Comparison of ENCODE assay signal across 27 cellular contexts in the genomic region with DNA sequence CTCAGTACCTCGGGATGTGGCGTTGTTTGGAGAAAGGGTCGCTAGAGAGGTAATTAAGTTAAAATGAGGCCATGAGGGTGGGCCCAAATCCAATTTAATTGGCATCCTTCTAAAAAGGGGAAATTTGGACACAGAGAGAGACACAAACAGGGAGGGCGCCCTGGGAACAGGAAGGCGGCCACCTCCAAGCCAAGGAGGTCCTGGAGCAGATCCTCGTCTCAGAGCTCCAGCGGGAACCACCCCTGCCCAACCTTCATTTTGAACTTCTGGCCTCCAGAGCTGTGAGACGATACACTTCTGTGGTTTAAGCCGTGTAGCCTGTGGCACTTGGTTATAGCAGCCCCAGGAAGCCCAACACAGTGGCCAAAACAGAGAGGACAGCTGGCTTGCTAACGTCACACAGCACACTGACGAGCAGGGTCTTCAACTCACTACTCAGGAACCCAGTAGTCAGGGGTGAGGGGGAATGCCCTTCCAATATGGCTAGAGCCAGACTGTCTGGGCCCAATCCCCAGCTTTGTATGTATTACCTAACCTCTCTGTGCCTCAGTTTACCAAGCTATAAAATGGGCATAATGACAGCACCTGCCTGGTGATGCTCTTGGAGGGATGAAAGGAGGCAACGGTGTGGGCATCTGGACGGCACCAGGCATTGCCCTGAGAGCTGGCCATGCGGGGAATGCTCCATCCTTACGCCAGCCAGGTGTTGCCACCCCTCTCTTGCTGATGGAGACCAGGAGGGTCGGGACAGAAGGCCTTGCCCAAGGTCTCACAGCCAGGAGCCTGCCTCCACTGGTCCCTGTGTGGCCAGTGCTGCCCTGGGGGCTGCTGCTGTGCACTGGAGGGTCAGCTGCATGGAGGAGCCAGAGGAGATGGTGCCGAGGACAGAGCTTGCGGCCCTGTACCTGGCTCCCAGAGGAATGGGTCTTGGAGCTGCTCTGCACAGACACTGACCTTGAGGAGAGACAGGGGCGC. TPM values are rescaled to one million over a fixed set of nuclear protein-coding genes. Genes with fewer than 3 reads are reported as not detected.
DNase-seq lines count a peak whose midpoint lies in the region; ATAC-seq, FAIRE-seq and TF ChIP-seq lines count a peak whose summit lies in the region.
"Had no signal": no experiment of that assay in that cellular context is flagged by ENCODE, and none has a peak within 500 bp of the region (broad histone marks: within the 10 kb centered on the region; RNA-seq: fewer than 3 reads in every experiment).

No MANE protein-coding gene starts in this region.

- peaks cover 12% of the 10 kb centered on the region for H3K9me3 Mint-ChIP-seq in activated CD4-positive, alpha-beta T cell treated with anti-CD3 and anti-CD28 coated beads, Interleukin-2, amount 10 ng/mL, durations not matched to agents 7 days and 5 days
- H3K9me3 Mint-ChIP-seq: CD4-positive, alpha-beta T cell had no signal

- no peak for ATAC-seq in Right ventricle myocardium superior (ENCODE audit: poor library complexity)
- no peak for ATAC-seq in aorta (ENCODE audit: low FRiP score)
- ATAC-seq: GM12878 had no signal

- H3K4me3 ChIP-seq in left ventricle myocardium inferior, result no peak overlapping the region
- no peak overlapping the region for H3K4me3 ChIP-seq in kidney (ENCODE audit: low read length in 2 of 2)
- no peak overlapping the region for H3K4me3 ChIP-seq in osteoblast (ENCODE audit: insufficient read depth, low read length)
- H3K4me3 ChIP-seq in aorta (ENCODE audit: low read length in 2 of 2), result no peak overlapping the region
- no peak overlapping the region for H3K4me3 ChIP-seq in SK-N-SH (ENCODE audit: low read depth in 2 of 2, low read length in 1 of 2)
- H3K4me3 ChIP-seq: A549, GM12878, GM23338, SJCRH30 had no signal

- no peaks in the 10 kb centered on the region for H3K36me3 ChIP-seq in left ventricle myocardium inferior
- no peaks in the 10 kb centered on the region for H3K36me3 ChIP-seq in kidney (ENCODE audit: control insufficient read depth in 1 of 2, insufficient read depth in 2 of 2, low read length in 2 of 2)
- no peaks in the 10 kb centered on the region for H3K36me3 ChIP-seq in osteoblast (ENCODE audit: insufficient read depth, low read length)
- H3K36me3 ChIP-seq in aorta (ENCODE audit: control insufficient read depth in 1 of 2, insufficient read depth in 2 of 2, low read length in 1 of 2), result no peaks in the 10 kb centered on the region
- H3K36me3 ChIP-seq in SK-N-SH (replicated peaks in 1 of 2; ENCODE audit: control insufficient read depth in 1 of 2, insufficient read depth in 2 of 2, low read length in 1 of 2), result no peaks in the 10 kb centered on the region
- H3K36me3 ChIP-seq: SJCRH30 had no signal

- no peak for FAIRE-seq in kidney (lab: Jason Lieb, UNC)
- FAIRE-seq: A549, GM12878 had no signal

- peaks cover 10% of the 10 kb centered on the region for H3K27me3 Mint-ChIP-seq in activated CD4-positive, alpha-beta T cell treated with anti-CD3 and anti-CD28 coated beads, Interleukin-2, amount 10 ng/mL, durations not matched to agents 7 days and 5 days

- no peak for TF ChIP-seq EP300 in SK-N-SH (IDR thresholded peaks at IDR 0.05; ENCODE audit: borderline replicate concordance in 1 of 2, low read depth in 1 of 2, low read length in 1 of 2)

- H3K4me1 Mint-ChIP-seq in activated CD4-positive, alpha-beta T cell treated with anti-CD3 and anti-CD28 coated beads, Interleukin-2, amount 10 ng/mL, durations not matched to agents 7 days and 5 days, result peaks cover 14% of the 10 kb centered on the region

- DNase-seq in left ventricle myocardium inferior, result peak; percentile 6
- DNase-seq in Right ventricle myocardium superior, result no peak
- peak; percentile 45 for DNase-seq in kidney
- peak; percentile 55 for DNase-seq in osteoblast (ENCODE audit: insufficient read length, low spot score, missing footprints)
- DNase-seq in aorta, result peak; percentile 28 to 59
- no peak for DNase-seq in activated CD4-positive, alpha-beta T cell treated with anti-CD3 and anti-CD28 coated beads, Interleukin-2, amount 10 ng/mL, durations not matched to agents 7 days and 5 days
- no peak for DNase-seq in activated CD8-positive, alpha-beta memory T cell treated with anti-CD3 and anti-CD28 coated beads for 24 hours
- no peak for DNase-seq in SK-N-SH
- DNase-seq: Calu3; CD4-positive, alpha-beta T cell; DMS53; EL; HCEC 1CT; KBM-7; NCI-H1105 treated with DMSO at 0.1 percent for 48 hours; NCI-H187; NCI-H2107; NCI-H226; NCI-H524; NCI-H82; OCI-M1 had no signal

- H3K27me3 ChIP-seq in left ventricle myocardium inferior (ENCODE audit: low read depth), result no peaks in the 10 kb centered on the region
- H3K27me3 ChIP-seq in osteoblast (ENCODE audit: insufficient read depth, low read length), result no peaks in the 10 kb centered on the region
- H3K27me3 ChIP-seq in aorta (ENCODE audit: control insufficient read depth in 1 of 2, insufficient read depth in 2 of 2, low read length in 1 of 2), result no peaks in the 10 kb centered on the region
- no peaks in the 10 kb centered on the region for H3K27me3 ChIP-seq in SK-N-SH (ENCODE audit: insufficient read depth)
- H3K27me3 ChIP-seq: SJCRH30 had no signal

- no peak for TF ChIP-seq RAD21 in SK-N-SH (IDR thresholded peaks at IDR 0.05; ENCODE audit: low read length)

- H3K9me2 ChIP-seq in SK-N-SH, result no peaks in the 10 kb centered on the region

- H3F3A ChIP-seq in SK-N-SH (replicated peaks; ENCODE audit: insufficient read depth), result no peaks in the 10 kb centered on the region

- no peak overlapping the region for H3K27ac Mint-ChIP-seq in activated CD4-positive, alpha-beta T cell treated with anti-CD3 and anti-CD28 coated beads, Interleukin-2, amount 10 ng/mL, durations not matched to agents 7 days and 5 days
- H3K27ac Mint-ChIP-seq: CD4-positive, alpha-beta T cell; GM23338 had no signal

- H4K20me1 ChIP-seq in osteoblast (ENCODE audit: insufficient read depth, low read length), result no peaks in the 10 kb centered on the region
- H4K20me1 ChIP-seq in SK-N-SH (ENCODE audit: insufficient read depth), result no peaks in the 10 kb centered on the region

- no peak overlapping the region for H2AFZ ChIP-seq in osteoblast (ENCODE audit: low read length)
- H2AFZ ChIP-seq in SK-N-SH (ENCODE audit: low read depth), result no peak overlapping the region

- H3K36me3 Mint-ChIP-seq in activated CD4-positive, alpha-beta T cell treated with anti-CD3 and anti-CD28 coated beads, Interleukin-2, amount 10 ng/mL, durations not matched to agents 7 days and 5 days (ENCODE audit: low read depth), result peaks cover 3% of the 10 kb centered on the region

- H3K9me3 ChIP-seq in left ventricle myocardium inferior (replicated peaks) (peaks cover 15% of the 10 kb centered on the region), kidney (ENCODE audit: control insufficient read depth in 1 of 2, low read length in 2 of 2) (peaks cover 3 to 13% of the 10 kb centered on the region in 2 donors), osteoblast (ENCODE audit: low read depth, low read length) (peaks cover 4% of the 10 kb centered on the region), aorta (ENCODE audit: control insufficient read depth, low read length) (peaks cover 2% of the 10 kb centered on the region), SK-N-SH (no peaks in the 10 kb centered on the region)

- H3K4me3 Mint-ChIP-seq in activated CD4-positive, alpha-beta T cell treated with anti-CD3 and anti-CD28 coated beads, Interleukin-2, amount 10 ng/mL, durations not matched to agents 7 days and 5 days, result no peak overlapping the region
- H3K4me3 Mint-ChIP-seq: CD4-positive, alpha-beta T cell; GM23338 had no signal

- H3K9ac ChIP-seq in kidney (ENCODE audit: low read length in 2 of 2), result no peak overlapping the region
- no peak overlapping the region for H3K9ac ChIP-seq in SK-N-SH

- TF ChIP-seq CTCF in left ventricle myocardium inferior (IDR thresholded peaks at IDR 0.05; ENCODE audit: borderline replicate concordance), result no peak
- TF ChIP-seq CTCF in kidney (IDR thresholded peaks at IDR 0.05; ENCODE audit: borderline replicate concordance, extremely low read depth, insufficient read depth), result no peak
- no peak for TF ChIP-seq CTCF in osteoblast (IDR thresholded peaks at IDR 0.05; ENCODE audit: extremely low read depth, low read depth, low read length)
- no peak for TF ChIP-seq CTCF in SK-N-SH (IDR thresholded peaks at IDR 0.05)

- intact Hi-C loops in left ventricle myocardium inferior (cut with micrococcal nuclease) (no loop called here), Right ventricle myocardium superior (cut with DNase I) (no loop called here), kidney (cut with DNase I) (no loop called here), aorta (cut with DNase I) (no loop called here)

- H3K79me2 ChIP-seq in osteoblast (ENCODE audit: insufficient read depth, low read length), result no peaks in the 10 kb centered on the region
- no peaks in the 10 kb centered on the region for H3K79me2 ChIP-seq in SK-N-SH (ENCODE audit: insufficient read depth)

- H3K27ac ChIP-seq in left ventricle myocardium inferior (replicated peaks) (no peak overlapping the region), kidney (ENCODE audit: low read depth in 2 of 2, low read length in 2 of 2) (no peak overlapping the region), osteoblast (ENCODE audit: low read depth, low read length) (no peak overlapping the region), aorta (ENCODE audit: low read depth in 1 of 2, low read length in 2 of 2) (no peak overlapping the region), SK-N-SH (ENCODE audit: low read depth in 2 of 2, low read length in 1 of 2) (no peak overlapping the region)
- H3K27ac ChIP-seq: SJCRH30 had no signal

- 88 to 90% methylated on average over 19 of the region's 19 CpGs for WGBS in aorta, 2 donors
- WGBS in SK-N-SH (ENCODE audit: low lambda C conversion rate), result 86% methylated on average over 13 of the region's 19 CpGs

- POLR2A ChIA-PET in activated CD4-positive, alpha-beta T cell treated with anti-CD3 and anti-CD28 coated beads, Interleukin-2, amount 10 ng/mL, durations not matched to agents 7 days and 5 days (lab: Charles Lee), result no interaction called here
- POLR2A ChIA-PET in SK-N-SH (lab: Yijun Ruan, JAX), result no interaction called here

- H3K4me2 ChIP-seq in osteoblast (ENCODE audit: insufficient read depth, low read length), result no peak overlapping the region
- H3K4me2 ChIP-seq in SK-N-SH, result no peak overlapping the region
- H3K4me2 ChIP-seq: A549, GM23338 had no signal

- no peaks in the 10 kb centered on the region for H3K4me1 ChIP-seq in left ventricle myocardium inferior
- H3K4me1 ChIP-seq in kidney (ENCODE audit: control insufficient read depth in 1 of 2, insufficient read depth in 1 of 2, low read depth in 1 of 2, low read length in 2 of 2), result no peaks in the 10 kb centered on the region
- peaks cover 4% of the 10 kb centered on the region for H3K4me1 ChIP-seq in osteoblast (ENCODE audit: insufficient read depth, low read length)
- H3K4me1 ChIP-seq in aorta (ENCODE audit: control insufficient read depth in 1 of 2, insufficient read depth in 2 of 2, low read length in 2 of 2), result no peaks in the 10 kb centered on the region
- no peaks in the 10 kb centered on the region for H3K4me1 ChIP-seq in SK-N-SH (ENCODE audit: control insufficient read depth in 1 of 2, insufficient read depth in 2 of 2, low read depth in 1 of 2, low read length in 1 of 2)

- CTCF ChIA-PET in activated CD4-positive, alpha-beta T cell treated with anti-CD3 and anti-CD28 coated beads, Interleukin-2, amount 10 ng/mL, durations not matched to agents 7 days and 5 days (lab: Charles Lee), result interaction anchor here (0.6 to 1.4 kb wide), 2 partner anchors 39 to 840 kb away, joined by 3 read pairs; no protein-coding TSS in a partner anchor
- CTCF ChIA-PET in SK-N-SH (lab: Yijun Ruan, JAX), result interaction anchor here (1.2 kb wide), 1 partner anchor 15 kb away, joined by 3 read pairs; no protein-coding TSS in a partner anchor

RNA-seq across cellular contexts. Expression of gene LINC01488, which starts 53.3 kb away (rescaled TPM):
- total RNA-seq in left ventricle myocardium inferior (0.38 TPM), Right ventricle myocardium superior (0.22 TPM), kidney (not detected), osteoblast (not detected in 2 replicates), aorta (not detected)
- polyA plus RNA-seq in kidney (ENCODE audit: insufficient read depth, low read depth, low replicate concordance) (not detected), aorta (not detected), SK-N-SH (2012; rRNA removed) (not detected in 2 replicates)
- total RNA-seq in activated CD4-positive, alpha-beta T cell treated with anti-CD3 and anti-CD28 coated beads, Interleukin-2, amount 10 ng/mL, durations not matched to agents 7 days and 5 days, result not detected
- not detected in 2 replicates for polyA plus RNA-seq in SK-N-SH (2012; cell fraction: cytosol; rRNA removed)
- 0.08 TPM in 1 of 2 replicates, not detected in the other for polyA plus RNA-seq in SK-N-SH (2012; cell fraction: nucleus; rRNA removed)
- total RNA-seq: Calu3; CD4-positive, alpha-beta T cell; GM12878; GM23338; RPMI7951; SJCRH30 had no signal
- polyA plus RNA-seq: BJ, GM12878, GM23338 had no signal

Comparison
In these comparisons a context has a peak if more than half of its experiments do, and no peak if none do; other contexts are left out.
1. DNase-seq: peak in left ventricle myocardium inferior (single experiment), kidney (single experiment), osteoblast (single experiment) and aorta (2 of 2); none in Right ventricle myocardium superior (single experiment), activated CD4-positive, alpha-beta T cell treated with anti-CD3 and anti-CD28 coated beads, Interleukin-2, amount 10 ng/mL, durations not matched to agents 7 days and 5 days (single experiment), activated CD8-positive, alpha-beta memory T cell treated with anti-CD3 and anti-CD28 coated beads for 24 hours (single experiment) and SK-N-SH (single experiment).